Comparison of ENCODE assay signal across 9 cellular contexts in the genomic region with DNA sequence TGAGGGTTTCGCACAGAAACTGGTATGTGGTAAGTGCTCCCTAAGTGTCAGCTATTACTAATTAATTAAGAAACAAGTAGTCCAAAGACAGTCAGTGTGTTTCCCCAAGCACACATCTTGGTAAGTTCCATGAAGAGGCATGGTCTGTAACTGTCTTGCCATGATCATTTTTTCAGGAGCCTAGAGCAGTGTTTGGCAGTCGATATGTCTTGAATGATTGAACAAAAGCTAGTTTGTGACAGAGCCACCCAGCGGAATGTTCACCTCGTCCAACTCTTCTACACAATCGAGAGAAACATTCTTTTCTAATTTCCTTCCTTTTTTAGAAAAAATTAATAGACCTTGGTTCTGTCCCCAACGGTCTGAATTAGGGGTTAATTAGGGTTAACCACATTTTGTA. TPM values are rescaled to one million over a fixed set of nuclear protein-coding genes. Genes with fewer than 3 reads are reported as not detected.
DNase-seq lines count a peak whose midpoint lies in the region; ATAC-seq and TF ChIP-seq lines count a peak whose summit lies in the region.
"Had no signal": no experiment of that assay in that cellular context is flagged by ENCODE, and none has a peak within 500 bp of the region (broad histone marks: within the 10 kb centered on the region; RNA-seq: fewer than 3 reads in every experiment).

No MANE protein-coding gene starts in this region.

- no peaks in the 10 kb centered on the region for H3K4me1 ChIP-seq in psoas muscle

- peak; percentile 26 for DNase-seq in CMK (ENCODE audit: low read depth)
- DNase-seq in NOMO-1 treated with DMSO at 0.1 percent for 48 hours (lab: John Stamatoyannopoulos, UW; ENCODE audit: unreplicated experiment): peak; percentile 88
- peak; percentile 45 for DNase-seq in pons (ENCODE audit: low spot score)
- DNase-seq in psoas muscle: no peak
- DNase-seq in NCI-H774 (lab: John Stamatoyannopoulos, UW): no peak
- no peak for DNase-seq in Ammon's horn (ENCODE audit: low spot score)
- no peak for DNase-seq in NCI-H1417 (lab: John Stamatoyannopoulos, UW)

- H3K27ac ChIP-seq in psoas muscle: no peak overlapping the region
- H3K27ac ChIP-seq: SK-N-MC had no signal

- WGBS in psoas muscle, 3 donors: 53 to 59% (median 57%) methylated on average over 6 of the region's 6 CpGs

- H3K9me3 ChIP-seq in psoas muscle: peaks cover 4% of the 10 kb centered on the region

- H3K4me3 Mint-ChIP-seq in dendritic cell treated with granulocyte-macrophage colony-stimulating factor and Interleukin-4, amounts not matched to agents 40 ng/mL and 50 ng/mL, for 4 days: peak overlapping the region; percentile 26

- ATAC-seq in psoas muscle: no peak

- no peak overlapping the region for H3K4me3 ChIP-seq in psoas muscle
- H3K4me3 ChIP-seq: SK-N-MC had no signal

- H3K9me3 Mint-ChIP-seq in dendritic cell treated with granulocyte-macrophage colony-stimulating factor and Interleukin-4, amounts not matched to agents 40 ng/mL and 50 ng/mL, for 4 days: peaks cover 8% of the 10 kb centered on the region

- no peaks in the 10 kb centered on the region for H3K27me3 ChIP-seq in psoas muscle (ENCODE audit: insufficient read depth in 3 of 3, low read length in 2 of 3)

- intact Hi-C loops in dendritic cell treated with granulocyte-macrophage colony-stimulating factor and Interleukin-4, amounts not matched to agents 40 ng/mL and 50 ng/mL, for 4 days (cut with micrococcal nuclease): loop anchor here (1.0 to 5.0 kb wide), 3 partner anchors 20 to 57 kb away; no protein-coding TSS in a partner anchor
- intact Hi-C loops in psoas muscle (cut with DNase I): no loop called here

- peaks cover 7% of the 10 kb centered on the region for H3K36me3 Mint-ChIP-seq in dendritic cell treated with granulocyte-macrophage colony-stimulating factor and Interleukin-4, amounts not matched to agents 40 ng/mL and 50 ng/mL, for 4 days (ENCODE audit: low read depth)

- H3K27ac Mint-ChIP-seq in dendritic cell treated with granulocyte-macrophage colony-stimulating factor and Interleukin-4, amounts not matched to agents 40 ng/mL and 50 ng/mL, for 4 days: peak overlapping the region; percentile 91

- H3K27me3 Mint-ChIP-seq in dendritic cell treated with granulocyte-macrophage colony-stimulating factor and Interleukin-4, amounts not matched to agents 40 ng/mL and 50 ng/mL, for 4 days: no peaks in the 10 kb centered on the region

- H3K4me1 Mint-ChIP-seq in dendritic cell treated with granulocyte-macrophage colony-stimulating factor and Interleukin-4, amounts not matched to agents 40 ng/mL and 50 ng/mL, for 4 days (ENCODE audit: low read depth): peaks cover 48% of the 10 kb centered on the region

- no peaks in the 10 kb centered on the region for H3K36me3 ChIP-seq in psoas muscle (ENCODE audit: insufficient read depth in 1 of 2, low read depth in 1 of 2)

- TF ChIP-seq CTCF in psoas muscle (IDR thresholded peaks at IDR 0.05): no peak

RNA-seq across cellular contexts. Expression of gene FTH1, which starts 57.5 kb away (rescaled TPM):
- 1,000 to 10,000 TPM; 2,269 to 5,499 (median 3,297) TPM for total RNA-seq in psoas muscle
- over 10,000 TPM in 1 of 3 donors, 1,000 to 10,000 TPM in 2; 2,316 to 16,176 (median 3,132) TPM for polyA plus RNA-seq in psoas muscle

Comparison
In these comparisons a context has a peak if more than half of its experiments do, and no peak if none do; other contexts are left out.
1. DNase-seq: peak in CMK (single experiment), NOMO-1 treated with DMSO at 0.1 percent for 48 hours (single experiment) and pons (single experiment); none in psoas muscle (0 of 2), NCI-H774 (single experiment), Ammon's horn (single experiment) and NCI-H1417 (0 of 3).